Comparison of ENCODE assay signal across 8 cellular contexts in the genomic region with DNA sequence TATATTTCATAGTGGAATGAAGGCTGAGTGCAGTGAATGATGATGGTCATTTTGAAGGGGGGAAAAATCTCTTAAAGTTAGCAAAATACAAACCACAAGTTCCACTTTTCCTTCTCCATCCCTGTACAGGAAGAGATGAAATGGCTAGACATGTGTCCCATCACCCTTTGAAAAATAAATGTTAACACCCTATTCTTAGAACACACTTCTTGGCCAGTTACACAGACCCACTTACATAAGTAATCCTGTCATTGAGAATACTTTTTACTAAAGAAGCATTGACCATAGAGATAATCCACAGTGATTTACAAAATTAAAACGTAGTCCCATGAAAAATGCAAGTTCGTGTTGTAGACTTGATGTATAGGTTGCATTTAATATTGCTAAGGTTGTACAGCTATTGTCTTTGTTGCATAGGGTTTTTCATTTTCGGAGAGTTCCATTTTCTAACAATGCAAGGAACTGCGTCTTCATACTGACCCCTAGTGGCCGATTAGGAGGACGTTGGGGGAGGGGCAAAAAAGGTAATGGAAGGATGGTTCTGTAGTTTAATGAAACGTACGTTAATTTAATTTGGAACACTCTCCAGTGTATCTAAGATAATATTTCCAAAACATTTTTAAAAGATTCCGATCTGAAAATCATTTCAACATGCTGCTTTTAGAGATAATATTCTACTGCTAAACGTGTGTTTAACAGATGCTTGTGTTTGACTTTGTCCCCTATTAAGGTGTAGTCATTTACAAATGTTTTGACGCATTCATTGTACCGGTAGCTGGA.
DNase-seq lines count a peak whose midpoint lies in the region; ATAC-seq and TF ChIP-seq lines count a peak whose summit lies in the region.

No MANE protein-coding gene starts in this region.

- H4K20me1 ChIP-seq in hepatocyte (ENCODE audit: insufficient read depth, poor library complexity, severe bottlenecking), result no peaks in the 10 kb centered on the region

- no peaks in the 10 kb centered on the region for H3K36me3 ChIP-seq in BJ (ENCODE audit: control insufficient read depth, insufficient read depth, low read length)
- H3K36me3 ChIP-seq in hepatocyte (replicated peaks; ENCODE audit: insufficient read depth, low read depth), result no peaks in the 10 kb centered on the region
- H3K36me3 ChIP-seq in skeletal muscle tissue (ENCODE audit: control insufficient read depth in 3 of 3, insufficient read depth in 3 of 3, low read length in 3 of 3), result no peaks in the 10 kb centered on the region

- POLR2A ChIA-PET in BJ (lab: Charles Lee), result no interaction called here

- H3K79me2 ChIP-seq in hepatocyte, result no peaks in the 10 kb centered on the region

- H3K27me3 ChIP-seq in BJ (ENCODE audit: control insufficient read depth, insufficient read depth, low read length) (peaks cover 10% of the 10 kb centered on the region), hepatocyte (no peaks in the 10 kb centered on the region), skeletal muscle tissue (ENCODE audit: control insufficient read depth in 3 of 3, insufficient read depth in 3 of 3, low read length in 3 of 3) (peaks cover 0 to 4% (median 0%) of the 10 kb centered on the region in 3 donors)

- H3K4me3 ChIP-seq in BJ (ENCODE audit: low read depth, low read length), result no peak overlapping the region
- H3K4me3 ChIP-seq in astrocyte of the cerebellum (ENCODE audit: low read depth, low read length), result no peak overlapping the region
- H3K4me3 ChIP-seq in hepatocyte, result no peak overlapping the region
- peak overlapping the region in 2 of 3 donors; percentile 15 to 52 for H3K4me3 ChIP-seq in skeletal muscle tissue (ENCODE audit: low read length in 3 of 3)

- H3K4me1 ChIP-seq in hepatocyte (ENCODE audit: insufficient read depth), result no peaks in the 10 kb centered on the region
- H3K4me1 ChIP-seq in skeletal muscle tissue (ENCODE audit: control insufficient read depth in 3 of 3, insufficient read depth in 3 of 3, low read length in 3 of 3), result peaks cover 0 to 4% (median 3%) of the 10 kb centered on the region in 3 donors

- WGBS in hepatocyte (ENCODE audit: low lambda C conversion rate, missing lambda C conversion rate), result 10% methylated on average over 12 of the region's 12 CpGs

- H3K9me3 ChIP-seq in hepatocyte (ENCODE audit: low read depth) (no peaks in the 10 kb centered on the region), skeletal muscle tissue (ENCODE audit: control insufficient read depth in 3 of 3, low read length in 3 of 3) (no peaks in the 10 kb centered on the region)

- no peaks in the 10 kb centered on the region for H3K9me2 ChIP-seq in hepatocyte (replicated peaks; ENCODE audit: insufficient read depth)

- no peak overlapping the region for H3K9ac ChIP-seq in skeletal muscle tissue (ENCODE audit: low read depth in 1 of 3, low read length in 3 of 3)

- ATAC-seq in GM21529 (IDR thresholded peaks at IDR 0.05; ENCODE audit: unreplicated experiment) (peak; percentile 63), GM19023 (IDR thresholded peaks at IDR 0.05; ENCODE audit: unreplicated experiment) (no peak)

- H2AFZ ChIP-seq in hepatocyte, result no peak overlapping the region

- DNase-seq in BJ (ENCODE audit: low read depth) (no peak), NCI-H1436 (lab: John Stamatoyannopoulos, UW) (peak; percentile 71), T-helper 22 cell (ENCODE audit: low read depth) (peak; percentile 31), astrocyte of the cerebellum (ENCODE audit: low read depth) (peak; percentile 43), hepatocyte (ENCODE audit: low spot score) (peak; percentile 78)

- H3K27ac ChIP-seq in hepatocyte (no peak overlapping the region), skeletal muscle tissue (ENCODE audit: low read depth, low read length) (no peak overlapping the region)

- in situ Hi-C loops in astrocyte of the cerebellum (cut with HindIII; ENCODE audit: low sequenced_read_pairs), result loop anchor here (25.0 kb wide), 3 partner anchors 401 to 1001 kb away; no protein-coding TSS in a partner anchor

- CTCF ChIA-PET in BJ (lab: Yijun Ruan, JAX), result interaction anchor here (0.6 to 5.8 kb wide), 39 partner anchors 9 to 1496 kb away, joined by 3 to 75 read pairs (median 4); a partner anchor contains a TSS

- TF ChIP-seq CTCF in BJ (IDR thresholded peaks at IDR 0.05; ENCODE audit: insufficient read depth, low read depth, low read length) (peak; percentile 86), astrocyte of the cerebellum (IDR thresholded peaks at IDR 0.05; ENCODE audit: low read depth, low read length, missing control alignments) (peak; percentile 85), hepatocyte (IDR thresholded peaks at IDR 0.05; ENCODE audit: poor library complexity) (peak; percentile 91)

- peak overlapping the region; percentile 32 for H3K4me2 ChIP-seq in hepatocyte

Comparison
In these comparisons a context has a peak if more than half of its experiments do, and no peak if none do; other contexts are left out.
1. H3K4me3 ChIP-seq: peak in skeletal muscle tissue (2 of 3); none in BJ (single experiment), astrocyte of the cerebellum (single experiment) and hepatocyte (single experiment).
2. Peak in every context shown above with its lines, with median percentiles within 50 percentile points of each other: CTCF ChIP-seq.